Comparison of ENCODE assay signal across 30 cellular contexts in genomic region chr12:82838123-82838522, GRCh38.
DNase-seq lines count a peak whose midpoint lies in the region; ATAC-seq and TF ChIP-seq lines count a peak whose summit lies in the region.
"Had no signal": no experiment of that assay in that cellular context is flagged by ENCODE, and none has a peak within 500 bp of the region (broad histone marks: within the 10 kb centered on the region; RNA-seq: fewer than 3 reads in every experiment).

No MANE protein-coding gene starts in this region.

- H3K4me3 ChIP-seq in HAP-1, result no peak overlapping the region
- no peak overlapping the region for H3K4me3 ChIP-seq in right cardiac atrium (ENCODE audit: low read length)
- H3K4me3 ChIP-seq: suprapubic skin had no signal

- H3K4me1 ChIP-seq in HAP-1 (peaks cover 21% of the 10 kb centered on the region), right cardiac atrium (ENCODE audit: control insufficient read depth, insufficient read depth, low read length) (peaks cover 1% of the 10 kb centered on the region)

- H3K27me3 Mint-ChIP-seq in brain, result no peaks in the 10 kb centered on the region
- H3K27me3 Mint-ChIP-seq: naive thymus-derived CD4-positive, alpha-beta T cell; stimulated activated memory B cell treated with anti-CD40 and anti-IgM and Interleukin-4, amounts not matched to agents 10 μg/mL and 1 μg/mL and 100 μg/mL, for 72 hours had no signal

- no peak overlapping the region for H3K27ac ChIP-seq in right cardiac atrium (ENCODE audit: low read length)
- H3K27ac ChIP-seq: brain microvascular endothelial cell, C4-2B, suprapubic skin had no signal

- no peak overlapping the region for H3K4me3 Mint-ChIP-seq in brain
- H3K4me3 Mint-ChIP-seq: activated CD8-positive, alpha-beta T cell treated with anti-CD3 and anti-CD28 coated beads, Interleukin-2, amount 10 ng/mL, durations not matched to agents 7 days and 5 days; naive thymus-derived CD4-positive, alpha-beta T cell; stimulated activated memory B cell treated with anti-CD40 and anti-IgM and Interleukin-4, amounts not matched to agents 10 μg/mL and 1 μg/mL and 100 μg/mL, for 72 hours; T-helper 1 cell treated with Interleukin-12 subunit alpha and Interleukin-12 subunit beta and Interleukin-4 antibody, amounts not matched to agents 30 μg/mL and 1 μg/mL, for 36 hours had no signal

- ATAC-seq in right cardiac atrium (peak; percentile 34 to 60), GM18858 (IDR thresholded peaks at IDR 0.05; ENCODE audit: unreplicated experiment) (no peak)
- ATAC-seq: activated CD8-positive, alpha-beta T cell treated with anti-CD3 and anti-CD28 coated beads, Interleukin-2, amount 10 ng/mL, durations not matched to agents 7 days and 5 days; left colon; naive thymus-derived CD4-positive, alpha-beta T cell; stimulated activated memory B cell treated with anti-CD40 and anti-IgM and Interleukin-4, amounts not matched to agents 10 μg/mL and 1 μg/mL and 100 μg/mL, for 72 hours had no signal

- in situ Hi-C loops in HAP-1 (cut with MboI; ENCODE audit: low sequenced_read_pairs), result no loop called here

- DNase-seq in HAP-1 (ENCODE audit: low spot score in 2 of 2) (peak; percentile 34 to 41), right cardiac atrium (no peak), putamen (ENCODE audit: low spot score) (peak; percentile 95), NCI-H2107 (lab: John Stamatoyannopoulos, UW) (no peak), kidney tubule cell (ENCODE audit: low spot score) (no peak), T-helper 9 cell (no peak)
- DNase-seq: activated CD4-positive, alpha-beta T cell treated with anti-CD3 and anti-CD28 coated beads for 1 hour; activated CD8-positive, alpha-beta T cell treated with anti-CD3 and anti-CD28 coated beads, Interleukin-2, amount 10 ng/mL, durations not matched to agents 7 days and 5 days; activated gamma-delta T cell treated with Interleukin-2 at 50 U/mL for 16 hours; brain microvascular endothelial cell; DMS79 treated with DMSO at 0.1 percent for 48 hours; effector CD8-positive, alpha-beta T cell; GF-D8; HCEC 1CT; KG1; left colon; MM.1S; naive thymus-derived CD4-positive, alpha-beta T cell; NCI-H1417; NCI-H2029 treated with DMSO at 0.1 percent for 48 hours; NCI-H748 treated with DMSO at 0.1 percent for 48 hours; RPMI8226; SK-N-SH; stimulated activated CD4-positive, alpha-beta T cell treated with anti-CD3 and anti-CD28 coated beads, Interleukin-4, amount 100 ng/mL, for 24 hours had no signal

- H3K27ac Mint-ChIP-seq in brain, result peak overlapping the region in 3 of 5 experiments; percentile 29 to 58 (median 32)
- H3K27ac Mint-ChIP-seq: activated CD8-positive, alpha-beta T cell treated with anti-CD3 and anti-CD28 coated beads, Interleukin-2, amount 10 ng/mL, durations not matched to agents 7 days and 5 days; naive thymus-derived CD4-positive, alpha-beta T cell; stimulated activated memory B cell treated with anti-CD40 and anti-IgM and Interleukin-4, amounts not matched to agents 10 μg/mL and 1 μg/mL and 100 μg/mL, for 72 hours; T-helper 1 cell treated with Interleukin-12 subunit alpha and Interleukin-12 subunit beta and Interleukin-4 antibody, amounts not matched to agents 30 μg/mL and 1 μg/mL, for 36 hours had no signal

- peaks cover 64% of the 10 kb centered on the region for H3K4me1 Mint-ChIP-seq in brain
- H3K4me1 Mint-ChIP-seq: naive thymus-derived CD4-positive, alpha-beta T cell; stimulated activated memory B cell treated with anti-CD40 and anti-IgM and Interleukin-4, amounts not matched to agents 10 μg/mL and 1 μg/mL and 100 μg/mL, for 72 hours had no signal

- no peaks in the 10 kb centered on the region for H3K9me3 Mint-ChIP-seq in brain
- H3K9me3 Mint-ChIP-seq: naive thymus-derived CD4-positive, alpha-beta T cell; stimulated activated memory B cell treated with anti-CD40 and anti-IgM and Interleukin-4, amounts not matched to agents 10 μg/mL and 1 μg/mL and 100 μg/mL, for 72 hours; T-helper 1 cell treated with Interleukin-12 subunit alpha and Interleukin-12 subunit beta and Interleukin-4 antibody, amounts not matched to agents 30 μg/mL and 1 μg/mL, for 36 hours had no signal

- peaks cover 20% of the 10 kb centered on the region for H3K36me3 Mint-ChIP-seq in brain

- H3K9me3 ChIP-seq in HAP-1, result no peaks in the 10 kb centered on the region
- no peaks in the 10 kb centered on the region for H3K9me3 ChIP-seq in right cardiac atrium (ENCODE audit: control insufficient read depth, low read length)
- H3K9me3 ChIP-seq: SK-N-SH, suprapubic skin had no signal

- intact Hi-C loops in right cardiac atrium (cut with DNase I), result no loop called here

- 32% methylated on average over 1 of the region's 1 CpG for WGBS in right cardiac atrium

- H3K36me3 ChIP-seq in HAP-1 (replicated peaks), result no peaks in the 10 kb centered on the region
- H3K36me3 ChIP-seq: brain microvascular endothelial cell, suprapubic skin had no signal

- TF ChIP-seq CTCF in brain (conservative IDR thresholded peaks at IDR 0.05), result no peak

- H3K27me3 ChIP-seq in HAP-1 (ENCODE audit: low read depth) (no peaks in the 10 kb centered on the region), right cardiac atrium (ENCODE audit: control insufficient read depth, insufficient read depth) (no peaks in the 10 kb centered on the region)
- H3K27me3 ChIP-seq: brain microvascular endothelial cell, suprapubic skin had no signal

Comparison
In these comparisons a context has a peak if more than half of its experiments do, and no peak if none do; other contexts are left out.
1. DNase-seq: peak in HAP-1 (2 of 2) and putamen (single experiment); none in right cardiac atrium (0 of 3), NCI-H2107 (single experiment), kidney tubule cell (single experiment) and T-helper 9 cell (single experiment).